ENCODE assay signal across 8 cellular contexts in genomic region chrX:40096395-40097091, GRCh38. TPM values are rescaled to one million over a fixed set of nuclear protein-coding genes. Genes with fewer than 3 reads are reported as not detected.
DNase-seq lines count a peak whose midpoint lies in the region; ATAC-seq, FAIRE-seq and TF ChIP-seq lines count a peak whose summit lies in the region.

No MANE protein-coding gene starts in this region.

- TF ChIP-seq CTCF in astrocyte of the cerebellum (IDR thresholded peaks at IDR 0.05; ENCODE audit: low read depth, low read length, missing control alignments): no peak

- no peak for FAIRE-seq in small intestine (lab: Jason Lieb, UNC)

- H3K27me3 ChIP-seq in small intestine (ENCODE audit: control insufficient read depth in 2 of 2, insufficient read depth in 2 of 2, low read length in 2 of 2): peaks cover 0 to 2% of the 10 kb centered on the region in 2 donors

- 0 to 15% (median 4%) methylated on average over 40 to 66 of the region's 66 CpGs for WGBS in small intestine, 3 donors

- ATAC-seq in HG02642 (IDR thresholded peaks at IDR 0.05; ENCODE audit: poor library complexity, unreplicated experiment) (no peak), HG02798 (IDR thresholded peaks at IDR 0.05; ENCODE audit: poor library complexity, unreplicated experiment) (no peak)

- peak overlapping the region; percentile 86 to 97 (median 90) for H3K4me3 Mint-ChIP-seq in immature natural killer cell

- DNase-seq in NCI-H2196 (lab: John Stamatoyannopoulos, UW; ENCODE audit: unreplicated experiment) (peak; percentile 16), NCI-H2196 treated with DMSO at 0.1 percent for 48 hours (lab: John Stamatoyannopoulos, UW; ENCODE audit: unreplicated experiment) (no peak), SW480 (ENCODE audit: low spot score) (peak; percentile 40), astrocyte of the cerebellum (ENCODE audit: low read depth) (no peak), immature natural killer cell (peak; percentile 73 to 80 (median 76)), small intestine (no peak)

- peak overlapping the region; percentile 75 to 91 (median 82) for H3K27ac Mint-ChIP-seq in immature natural killer cell

- no peaks in the 10 kb centered on the region for H3K36me3 ChIP-seq in small intestine (ENCODE audit: control insufficient read depth in 2 of 2, insufficient read depth in 2 of 2, low read length in 2 of 2)

- in situ Hi-C loops in astrocyte of the cerebellum (cut with HindIII; ENCODE audit: low sequenced_read_pairs): no loop called here

- H3K27ac ChIP-seq in small intestine (ENCODE audit: low read depth in 1 of 2, low read length in 1 of 2): peak overlapping the region; percentile 58 to 74

- H3K4me1 Mint-ChIP-seq in immature natural killer cell: peaks cover 30 to 42% of the 10 kb centered on the region in 2 donors

- H3K9me3 ChIP-seq in small intestine (ENCODE audit: control insufficient read depth, low read depth): no peaks in the 10 kb centered on the region

- peaks cover 0 to 4% (median 4%) of the 10 kb centered on the region in 3 donors for H3K36me3 Mint-ChIP-seq in immature natural killer cell

- H3K4me3 ChIP-seq in astrocyte of the cerebellum (ENCODE audit: low read depth, low read length) (peak overlapping the region; percentile 45), small intestine (ENCODE audit: low read depth in 1 of 2, low read length in 2 of 2) (peak overlapping the region; percentile 76 to 84)

- peaks cover 0 to 3% of the 10 kb centered on the region in 2 donors for H3K4me1 ChIP-seq in small intestine (ENCODE audit: control insufficient read depth in 2 of 2, insufficient read depth in 1 of 2, low read depth in 1 of 2, low read length in 1 of 2)

- H3K9me3 Mint-ChIP-seq in immature natural killer cell: peaks cover 0 to 2% (median 0%) of the 10 kb centered on the region in 6 donors

- peaks cover 28 to 40% (median 28%) of the 10 kb centered on the region in 3 donors for H3K27me3 Mint-ChIP-seq in immature natural killer cell (ENCODE audit: low read depth in 3 of 3)

RNA-seq across cellular contexts. Expression of gene BCOR, which starts 1.2 kb away (rescaled TPM):
- polyA plus RNA-seq in immature natural killer cell: 1 to 10 TPM in 2 of 3 donors, not detected in 1; 3.4 to 7.2 TPM
- polyA plus RNA-seq in small intestine: 10 to 100 TPM in 1 of 3 donors, 1 to 10 TPM in 2; 5.1 to 10.4 (median 6.5) TPM

Comparison
In these comparisons a context has a peak if more than half of its experiments do, and no peak if none do; other contexts are left out.
1. DNase-seq: peak in NCI-H2196 (single experiment), SW480 (single experiment) and immature natural killer cell (3 of 3); none in NCI-H2196 treated with DMSO at 0.1 percent for 48 hours (single experiment), astrocyte of the cerebellum (single experiment) and small intestine (single experiment).